Comparison of ENCODE assay signal across 8 cellular contexts in genomic region chr19:43526884-43527859, GRCh38. TPM values are rescaled to one million over a fixed set of nuclear protein-coding genes. Genes with fewer than 3 reads are reported as not detected.
DNase-seq lines count a peak whose midpoint lies in the region; ATAC-seq and TF ChIP-seq lines count a peak whose summit lies in the region.

Gene ETHE1 (minus strand): TSS chr19:43527201. CDS start chr19:43527177, 24 bp downstream.

- peak within 1 kb of the TSS; percentile 89 for H4K12ac ChIP-seq in trophoblast cell (ENCODE audit: low read depth, low read length)

- peak within 1 kb of the TSS; percentile 90 for H3K18ac ChIP-seq in trophoblast cell (ENCODE audit: low read length)

- H3K4me2 ChIP-seq in trophoblast cell (ENCODE audit: low read length), result peak within 1 kb of the TSS; percentile 84

- peak within 1 kb of the TSS; percentile 80 for H4K8ac ChIP-seq in trophoblast cell (ENCODE audit: low read depth, low read length)

- H3K4ac ChIP-seq in trophoblast cell (ENCODE audit: low read depth, low read length), result no peak within 1 kb of the TSS

- peak within 1 kb of the TSS; percentile 91 for H2AK5ac ChIP-seq in trophoblast cell (ENCODE audit: low read length)

- intact Hi-C loops in heart left ventricle (cut with DNase I), result no loop called here

- peaks cover 2% of the 10 kb centered on the region for H3K79me2 ChIP-seq in trophoblast cell (ENCODE audit: control insufficient read depth, insufficient read depth, low read length, poor library complexity)

- CTCF ChIA-PET in T-cell (lab: Charles Lee), result interaction anchor here (0.7 to 2.4 kb wide), 5 partner anchors 8 to 102 kb away, joined by 3 to 12 read pairs (median 4); no protein-coding TSS in a partner anchor

- H3K27ac Mint-ChIP-seq in T-cell, result peak within 1 kb of the TSS; percentile 86 to 91

- H3K36me3 Mint-ChIP-seq in T-cell, result peaks cover 3% of the 10 kb centered on the region

- no peaks in the 10 kb centered on the region for H3K27me3 Mint-ChIP-seq in T-cell

- no peaks in the 10 kb centered on the region for H3K9me3 ChIP-seq in heart left ventricle
- no peaks in the 10 kb centered on the region for H3K9me3 ChIP-seq in trophoblast cell (ENCODE audit: insufficient read depth, low read depth, low read length)

- H2BK120ac ChIP-seq in trophoblast cell (ENCODE audit: insufficient read depth, low read length, poor library complexity), result peak within 1 kb of the TSS; percentile 56

- ATAC-seq in GM21619 (IDR thresholded peaks at IDR 0.05; ENCODE audit: unreplicated experiment) (peak; percentile 76), T-cell (replicated peaks in 1 of 4) (peak; percentile 79 to 86 (median 84)), heart left ventricle (peak; percentile 78 to 95 (median 93))

- H3K79me1 ChIP-seq in trophoblast cell (ENCODE audit: low read length), result peaks cover 5% of the 10 kb centered on the region

- H2BK5ac ChIP-seq in trophoblast cell (ENCODE audit: low read depth, low read length, poor library complexity), result no peak within 1 kb of the TSS

- H2AFZ ChIP-seq in trophoblast cell (ENCODE audit: insufficient read depth, low read length, poor library complexity), result peak within 1 kb of the TSS; percentile 85

- H3K36me3 ChIP-seq in heart left ventricle (no peaks in the 10 kb centered on the region), trophoblast cell (ENCODE audit: control insufficient read depth in 1 of 2, insufficient read depth in 2 of 2, low read length in 2 of 2) (no peaks in the 10 kb centered on the region)

- peak in 1 of 12 donors; percentile 17 for TF ChIP-seq CTCF in heart left ventricle (IDR thresholded peaks at IDR 0.05)

- peaks cover 23 to 34% (median 30%) of the 10 kb centered on the region in 3 donors for H3K4me1 Mint-ChIP-seq in T-cell

- H3K9me3 Mint-ChIP-seq in T-cell, result no peaks in the 10 kb centered on the region

- peak within 1 kb of the TSS; percentile 50 for H4K91ac ChIP-seq in trophoblast cell (ENCODE audit: low read depth, low read length)

- TF ChIP-seq POLR2A in heart left ventricle (IDR thresholded peaks at IDR 0.05), result peak in 1 of 2 donors; percentile 79

- H3K9ac ChIP-seq in trophoblast cell (ENCODE audit: low read length), result peak within 1 kb of the TSS; percentile 75

- H3K27me3 ChIP-seq in heart left ventricle (no peaks in the 10 kb centered on the region), trophoblast cell (ENCODE audit: insufficient read depth, low read length) (no peaks in the 10 kb centered on the region)

- H3K4me3 Mint-ChIP-seq in T-cell, result peak within 1 kb of the TSS; percentile 73 to 89 (median 74)

- no peak within 1 kb of the TSS for H2BK12ac ChIP-seq in trophoblast cell (ENCODE audit: low read length)

- H3K14ac ChIP-seq in trophoblast cell (ENCODE audit: low read length), result peak within 1 kb of the TSS; percentile 83

- no peak within 1 kb of the TSS for H3K23ac ChIP-seq in trophoblast cell (ENCODE audit: low read length)

- H3K4me3 ChIP-seq in heart left ventricle (peak within 1 kb of the TSS; percentile 68 to 98 (median 90)), trophoblast cell (ENCODE audit: low read depth, low read length) (peak within 1 kb of the TSS; percentile 81)

- H3K4me1 ChIP-seq in heart left ventricle (peaks cover 0 to 34% (median 22%) of the 10 kb centered on the region in 12 donors), trophoblast cell (ENCODE audit: control insufficient read depth in 1 of 2, insufficient read depth in 2 of 2, low read length in 2 of 2) (peaks cover 16 to 19% of the 10 kb centered on the region in 2 experiments)

- POLR2A ChIA-PET in T-cell (lab: Charles Lee), result interaction anchor here in 1 of 2 donors (1.0 kb wide), 1 partner anchor 88 kb away, joined by 6 read pairs; no protein-coding TSS in a partner anchor

- peak within 1 kb of the TSS; percentile 80 for H3K27ac ChIP-seq in adipose tissue (ENCODE audit: low read depth, low read length)
- peak within 1 kb of the TSS; percentile 37 to 90 (median 84) for H3K27ac ChIP-seq in heart left ventricle
- no peak within 1 kb of the TSS for H3K27ac ChIP-seq in trophoblast cell (ENCODE audit: low read depth, low read length)

- DNase-seq in D341Med (ENCODE audit: low spot score), result peak; percentile 88
- DNase-seq in M059J (ENCODE audit: low read depth), result peak; percentile 81
- peak in 31 of 34 experiments; percentile 18 to 73 (median 47) for DNase-seq in T-cell
- DNase-seq in heart left ventricle, result peak; percentile 86 to 93 (median 89)
- DNase-seq in trophoblast cell, result peak; percentile 53 to 70
- DNase-seq in ureter (ENCODE audit: low spot score), result peak; percentile 81

- 4 to 6% (median 4%) methylated on average over 54 of the region's 54 CpGs for WGBS in adipose tissue, 3 donors
- WGBS in heart left ventricle, 4 donors, result 5 to 8% (median 6%) methylated on average over 38 to 54 of the region's 54 CpGs
- WGBS in trophoblast cell (ENCODE audit: extremely low coverage, insufficient coverage, insufficient read length), result no CpG with 5 or more reads among the region's 54 CpGs

RNA-seq across cellular contexts. Expression of gene ETHE1, which starts in this region (rescaled TPM):
- 28.3 and 29.3 TPM in 2 replicates for total RNA-seq in M059J (2014; rRNA removed; shearing (Covaris generic))
- 10 to 100 TPM; 19.1 to 39.4 (median 34.7) TPM for total RNA-seq in T-cell
- polyA plus RNA-seq in adipose tissue, result 10 to 100 TPM; 43.0 to 60.7 (median 50.5) TPM
- 10 to 100 TPM in 8 of 9 donors, 1 to 10 TPM in 1; 9.0 to 27.6 (median 14.2) TPM for total RNA-seq in heart left ventricle
- polyA plus RNA-seq in heart left ventricle, result 10 to 100 TPM in 1 of 2 donors, 1 to 10 TPM in 1; 6.0 to 21.2 TPM
- 32.0 and 34.3 TPM in 2 replicates for polyA plus RNA-seq in trophoblast cell (2013)
- 37.4 TPM for total RNA-seq in ureter
